ENCODE assay signal across 8 cellular contexts in the genomic region with DNA sequence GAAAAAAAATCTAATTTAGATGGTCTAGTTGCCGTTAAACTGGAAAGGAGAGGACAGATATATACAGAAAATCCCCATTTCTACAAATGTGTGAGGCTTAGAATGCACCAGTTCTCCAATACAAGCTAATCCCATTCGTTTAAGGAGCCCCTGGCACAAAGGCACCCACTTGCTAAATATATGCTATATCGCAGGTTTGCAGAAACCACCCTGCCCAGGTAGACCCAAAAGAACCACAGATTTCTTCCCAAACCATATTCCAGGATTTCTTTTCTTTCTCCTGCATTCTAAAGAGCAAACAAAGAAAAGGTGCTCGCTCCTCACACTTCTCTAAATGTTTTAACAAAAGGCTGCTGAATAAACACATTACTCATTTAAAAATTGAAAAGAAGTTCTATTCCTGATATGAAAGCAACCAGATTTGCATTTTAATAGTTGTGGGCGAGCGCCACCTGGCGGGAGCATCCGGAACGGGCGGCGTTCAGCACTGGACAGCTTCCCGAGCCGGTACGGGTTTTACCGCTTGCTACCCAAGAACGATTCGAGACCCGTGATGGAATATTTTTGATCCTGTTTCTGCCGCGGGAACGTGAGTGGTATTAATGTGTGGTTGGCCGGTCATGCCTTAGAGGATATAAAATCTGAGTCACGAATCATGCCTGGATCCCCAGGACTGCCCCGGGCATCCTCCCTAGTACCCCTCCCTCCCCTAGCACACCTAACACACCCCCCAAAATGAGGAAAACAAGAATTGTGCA. TPM values are rescaled to one million over a fixed set of nuclear protein-coding genes. Genes with fewer than 3 reads are reported as not detected.
A peak's percentile ranks its signal among the peaks of the same experiment; 100 is the strongest.
DNase-seq lines count a peak whose midpoint lies in the region; ATAC-seq and TF ChIP-seq lines count a peak whose summit lies in the region.

No MANE protein-coding gene starts in this region.

- no peaks in the 10 kb centered on the region for H3K36me3 ChIP-seq in SU-DHL-6 (ENCODE audit: low read length)
- no peaks in the 10 kb centered on the region for H3K36me3 ChIP-seq in psoas muscle (ENCODE audit: insufficient read depth in 1 of 2, low read depth in 1 of 2)

- WGBS in psoas muscle, 3 donors = 6 to 7% (median 7%) methylated on average over 24 of the region's 24 CpGs

- CTCF ChIA-PET in GM10248 (lab: Yijun Ruan, JAX) = interaction anchor here (0.9 to 3.6 kb wide), 6 partner anchors 9 to 1453 kb away, joined by 3 to 17 read pairs (median 4); no protein-coding TSS in a partner anchor

- no peaks in the 10 kb centered on the region for H3K27me3 ChIP-seq in SU-DHL-6 (ENCODE audit: low read length)
- peaks cover 0 to 51% (median 16%) of the 10 kb centered on the region in 3 donors for H3K27me3 ChIP-seq in psoas muscle (ENCODE audit: insufficient read depth in 3 of 3, low read length in 2 of 3)

- TF ChIP-seq CTCF in GM10248 (IDR thresholded peaks at IDR 0.05; ENCODE audit: control extremely low read depth, extremely low read depth, low read depth, missing control alignments) = peak; percentile 92
- peak; percentile 89 for TF ChIP-seq CTCF in SU-DHL-6 (IDR thresholded peaks at IDR 0.05; ENCODE audit: insufficient read depth, low read length, poor library complexity, severe bottlenecking)
- TF ChIP-seq CTCF in psoas muscle (IDR thresholded peaks at IDR 0.05) = peak; percentile 88

- no peak overlapping the region for H3K4me2 ChIP-seq in SU-DHL-6 (ENCODE audit: low read depth, low read length, poor library complexity, severe bottlenecking)

- no peaks in the 10 kb centered on the region for H3K9me2 ChIP-seq in SU-DHL-6 (replicated peaks; ENCODE audit: insufficient read depth, low read length)

- H3K27ac ChIP-seq in SU-DHL-6 (ENCODE audit: low read depth, low read length) (no peak overlapping the region), psoas muscle (no peak overlapping the region)

- DNase-seq in GM10248 (ENCODE audit: extremely low spot score) (peak; percentile 77), LoVo (ENCODE audit: low spot score) (peak; percentile 38), amniotic stem cell (lab: John Stamatoyannopoulos, UW) (peak; percentile 15), left ventricle myocardium superior (peak; percentile 81), psoas muscle (peak; percentile 59 to 74)

- no peak overlapping the region for H3K9ac ChIP-seq in SU-DHL-6 (ENCODE audit: low read length)

- H2AFZ ChIP-seq in SU-DHL-6 (ENCODE audit: low read depth, low read length, severe bottlenecking) = no peak overlapping the region

- no peaks in the 10 kb centered on the region for H3K79me2 ChIP-seq in SU-DHL-6 (ENCODE audit: insufficient read depth, low read length)

- ATAC-seq in left ventricle myocardium superior (peak; percentile 64), psoas muscle (no peak), HG02981 (IDR thresholded peaks at IDR 0.05; ENCODE audit: unreplicated experiment) (no peak), GM18867 (IDR thresholded peaks at IDR 0.05; ENCODE audit: unreplicated experiment) (no peak)

- H3K4me3 ChIP-seq in SU-DHL-6 (ENCODE audit: insufficient read depth, low read length, poor library complexity, severe bottlenecking) (no peak overlapping the region), psoas muscle (no peak overlapping the region)

- POLR2A ChIA-PET in GM10248 (lab: Yijun Ruan, JAX) = no interaction called here

- intact Hi-C loops in left ventricle myocardium superior (cut with micrococcal nuclease) = no loop called here
- intact Hi-C loops in psoas muscle (cut with DNase I) = loop anchor here in 1 of 2 donors (2.0 to 10.0 kb wide), 3 partner anchors 983 to 1449 kb away; no protein-coding TSS in a partner anchor

- H3K4me1 ChIP-seq in psoas muscle = no peaks in the 10 kb centered on the region

- H4K20me1 ChIP-seq in SU-DHL-6 (ENCODE audit: low read depth, low read length) = no peaks in the 10 kb centered on the region; the same call in 1 of the 2 replicates

- H3F3A ChIP-seq in SU-DHL-6 (ENCODE audit: insufficient read depth) = no peaks in the 10 kb centered on the region

- no peaks in the 10 kb centered on the region for H3K9me3 ChIP-seq in SU-DHL-6 (ENCODE audit: insufficient read depth, low read length)
- H3K9me3 ChIP-seq in psoas muscle = no peaks in the 10 kb centered on the region

RNA-seq across cellular contexts. Expression of a gene that starts 2.1 kb away (rescaled TPM):
- total RNA-seq in left ventricle myocardium superior (0.10 TPM), psoas muscle (under 1 TPM in 3 of 4 donors, not detected in 1; 0.04 to 0.09 (median 0.04) TPM)
- polyA plus RNA-seq in psoas muscle = under 1 TPM; under 0.01 to 0.01 (median under 0.01) TPM

Comparison
In these comparisons a context has a peak if more than half of its experiments do, and no peak if none do; other contexts are left out.
1. DNase-seq: peak in every context shown above with its lines; median percentile 81 in left ventricle myocardium superior; 77 in GM10248; 66 in psoas muscle; 38 in LoVo; 15 in amniotic stem cell.